Comparison of ENCODE assay signal across 8 cellular contexts in genomic region chr17:48618366-48618896, GRCh38. TPM values are rescaled to one million over a fixed set of nuclear protein-coding genes. Genes with fewer than 3 reads are reported as not detected.
DNase-seq lines count a peak whose midpoint lies in the region; ATAC-seq, FAIRE-seq and TF ChIP-seq lines count a peak whose summit lies in the region.

No MANE protein-coding gene starts in this region.

- in situ Hi-C loops in ACHN (cut with HindIII; ENCODE audit: low pct_ligation_motif_present, low pct_unique_long_range_greater_than_20kb, low sequenced_read_pairs) = no loop called here
- in situ Hi-C loops in HepG2 (cut with HindIII; ENCODE audit: extremely low pct_ligation_motif_present, low pct_unique_long_range_greater_than_20kb) = no loop called here

- CTCF ChIA-PET in activated CD4-positive, alpha-beta T cell treated with anti-CD3 and anti-CD28 coated beads, Interleukin-2, amount 10 ng/mL, durations not matched to agents 7 days and 5 days (lab: Charles Lee) = interaction anchor here (0.5 to 3.0 kb wide), 23 partner anchors 9 to 593 kb away, joined by 3 to 11 read pairs (median 3); partner anchors contain the start of gene HOXB5
- CTCF ChIA-PET in HepG2 (lab: Yijun Ruan, JAX; ENCODE audit: low intra/inter-chr PET ratio, low total read pairs) = interaction anchor here (1.0 to 2.0 kb wide), 8 partner anchors 243 to 593 kb away, joined by 3 to 24 read pairs (median 4); no protein-coding TSS in a partner anchor

- TF ChIP-seq CTCF in choroid plexus epithelial cell (conservative IDR thresholded peaks at IDR 0.05; ENCODE audit: low read depth, low read length) (peak; percentile 93), HepG2 (CRISPR knock-in tag; IDR thresholded peaks at IDR 0.05) (peak; percentile 94)

- POLR2A ChIA-PET in activated CD4-positive, alpha-beta T cell treated with anti-CD3 and anti-CD28 coated beads, Interleukin-2, amount 10 ng/mL, durations not matched to agents 7 days and 5 days (lab: Charles Lee) = no interaction called here
- POLR2A ChIA-PET in HepG2 (lab: Yijun Ruan, JAX) = no interaction called here

- H3K9me3 ChIP-seq in HepG2 (ENCODE audit: low read length) = no peaks in the 10 kb centered on the region

- peak; percentile 86 for ATAC-seq in HepG2
- no peak for ATAC-seq in HG03159 (IDR thresholded peaks at IDR 0.05; ENCODE audit: unreplicated experiment)

- TF ChIP-seq POLR2A in HepG2 (IDR thresholded peaks at IDR 0.05; ENCODE audit: insufficient read depth in 1 of 2, low read depth in 2 of 2, low read length in 2 of 2) = no peak

- H3K4me1 Mint-ChIP-seq in activated CD4-positive, alpha-beta T cell treated with anti-CD3 and anti-CD28 coated beads, Interleukin-2, amount 10 ng/mL, durations not matched to agents 7 days and 5 days = peaks cover 31% of the 10 kb centered on the region

- H3K4me1 ChIP-seq in HepG2 (ENCODE audit: insufficient read depth, low read length) = no peaks in the 10 kb centered on the region

- TF ChIP-seq EP300 in HepG2 (IDR thresholded peaks at IDR 0.05; ENCODE audit: low read depth in 2 of 2, low read length in 2 of 2) = no peak
- TF ChIP-seq EP300 in HepG2 (CRISPR knock-in tag; IDR thresholded peaks at IDR 0.05; ENCODE audit: borderline replicate concordance) = no peak

- no peak overlapping the region for H3K27ac ChIP-seq in HepG2 (ENCODE audit: extremely low read length, insufficient read depth, low read length)

- H3K4me3 ChIP-seq in choroid plexus epithelial cell (ENCODE audit: low read depth, low read length) = no peak overlapping the region
- H3K4me3 ChIP-seq in HepG2 (replicated peaks in 1 of 3; ENCODE audit: insufficient read depth in 1 of 3, low read depth in 2 of 3, low read length in 3 of 3) = no peak overlapping the region

- H3K36me3 ChIP-seq in HepG2 (replicated peaks in 1 of 2; ENCODE audit: control insufficient read depth in 1 of 2, insufficient read depth in 2 of 2, low read length in 2 of 2) = no peaks in the 10 kb centered on the region

- H3K79me2 ChIP-seq in HepG2 (ENCODE audit: insufficient read depth, low read length) = no peaks in the 10 kb centered on the region

- no peaks in the 10 kb centered on the region for H3K36me3 Mint-ChIP-seq in activated CD4-positive, alpha-beta T cell treated with anti-CD3 and anti-CD28 coated beads, Interleukin-2, amount 10 ng/mL, durations not matched to agents 7 days and 5 days (ENCODE audit: low read depth)

- no peak overlapping the region for H3K4me2 ChIP-seq in HepG2 (ENCODE audit: low read depth, low read length)

- H3K27ac Mint-ChIP-seq in activated CD4-positive, alpha-beta T cell treated with anti-CD3 and anti-CD28 coated beads, Interleukin-2, amount 10 ng/mL, durations not matched to agents 7 days and 5 days = peak overlapping the region; percentile 36

- H4K20me1 ChIP-seq in HepG2 (ENCODE audit: insufficient read depth, low read length) = peaks cover 8% of the 10 kb centered on the region; the same call in 1 of the 2 replicates

- TF ChIP-seq RAD21 in HepG2 (CRISPR knock-in tag; IDR thresholded peaks at IDR 0.05) = peak; percentile 97

- DNase-seq in ACHN = peak; percentile 91
- peak; percentile 91 for DNase-seq in GM19240 (ENCODE audit: insufficient read length, low spot score)
- DNase-seq in NCI-H526 treated with DMSO at 0.1 percent for 48 hours (lab: John Stamatoyannopoulos, UW) = peak; percentile 77
- peak; percentile 79 for DNase-seq in activated CD4-positive, alpha-beta T cell treated with anti-CD3 and anti-CD28 coated beads, Interleukin-2, amount 10 ng/mL, durations not matched to agents 7 days and 5 days
- DNase-seq in choroid plexus epithelial cell (ENCODE audit: low read depth) = peak; percentile 84
- DNase-seq in HepG2 (ENCODE audit: low spot score) = peak; percentile 67
- DNase-seq in stimulated activated CD4-positive, alpha-beta T cell treated with anti-CD3 and anti-CD28 coated beads, Interleukin-2, amount 100 ng/mL, for 48 hours = peak; percentile 89 to 90

- peaks cover 92% of the 10 kb centered on the region for H3K27me3 Mint-ChIP-seq in activated CD4-positive, alpha-beta T cell treated with anti-CD3 and anti-CD28 coated beads, Interleukin-2, amount 10 ng/mL, durations not matched to agents 7 days and 5 days

- H3K9me3 Mint-ChIP-seq in activated CD4-positive, alpha-beta T cell treated with anti-CD3 and anti-CD28 coated beads, Interleukin-2, amount 10 ng/mL, durations not matched to agents 7 days and 5 days = no peaks in the 10 kb centered on the region

- FAIRE-seq in HepG2 (lab: Jason Lieb, UNC) = peak; percentile 75

- no peak overlapping the region for H2AFZ ChIP-seq in HepG2 (ENCODE audit: low read length)

- intact Hi-C loops in HepG2 (cut with micrococcal nuclease; ENCODE audit: unreplicated experiment) = loop anchor here (1.0 to 5.0 kb wide), 4 partner anchors 282 to 591 kb away; no protein-coding TSS in a partner anchor

- no TSS peak for BruUV-seq in HepG2 (replicated peaks; lab: Mats Ljungman, UMichigan)

- WGBS in HepG2 (ENCODE audit: low lambda C conversion rate) = 3% methylated on average over 20 of the region's 20 CpGs

- H3K9ac ChIP-seq in HepG2 (ENCODE audit: insufficient read depth, low read depth, low read length) = no peak overlapping the region

- H3K4me3 Mint-ChIP-seq in activated CD4-positive, alpha-beta T cell treated with anti-CD3 and anti-CD28 coated beads, Interleukin-2, amount 10 ng/mL, durations not matched to agents 7 days and 5 days = peak overlapping the region; percentile 30

- H3K27me3 ChIP-seq in HepG2 (ENCODE audit: control insufficient read depth in 1 of 2, insufficient read depth in 2 of 2, low read length in 2 of 2) = peaks cover 48 to 98% of the 10 kb centered on the region in 2 experiments

RNA-seq across cellular contexts. Expression of gene HOXB8, which starts 3.3 kb away (rescaled TPM):
- not detected for total RNA-seq in activated CD4-positive, alpha-beta T cell treated with anti-CD3 and anti-CD28 coated beads, Interleukin-2, amount 10 ng/mL, durations not matched to agents 7 days and 5 days
- total RNA-seq in HepG2 (2016; rRNA removed; fragmentation: Illumina TruSeq; extraction: Trizol) = not detected in 2 replicates
- total RNA-seq in HepG2 (2016; cell fraction: cytosol; rRNA removed; fragmentation: Illumina TruSeq; extraction: Trizol; ENCODE audit: low read depth) = not detected in 2 replicates
- not detected in 2 replicates for total RNA-seq in HepG2 (2016; cell fraction: insoluble cytoplasmic fraction; rRNA removed; fragmentation: Illumina TruSeq; extraction: Trizol)
- not detected in 2 replicates for total RNA-seq in HepG2 (2016; cell fraction: membrane; rRNA removed; fragmentation: Illumina TruSeq; extraction: Trizol)
- total RNA-seq in HepG2 (2016; cell fraction: nucleus; rRNA removed; fragmentation: Illumina TruSeq; extraction: Trizol) = not detected in 2 replicates
- not detected in 2 replicates for polyA plus RNA-seq in HepG2 (2011; rRNA removed)
- polyA plus RNA-seq in HepG2 (2011; cell fraction: cytosol; rRNA removed) = not detected in 2 replicates
- not detected in 2 replicates for polyA plus RNA-seq in HepG2 (2011; cell fraction: nucleus; rRNA removed)
- polyA plus RNA-seq in HepG2 (2012) = not detected in 2 replicates
- not detected in 2 replicates for polyA plus RNA-seq in HepG2 (2016; cell fraction: cytosol; fragmentation: Illumina TruSeq; extraction: Trizol; ENCODE audit: low read depth)
- polyA plus RNA-seq in HepG2 (2016; cell fraction: insoluble cytoplasmic fraction; fragmentation: Illumina TruSeq; extraction: Trizol; ENCODE audit: low read depth) = not detected in 2 replicates
- polyA plus RNA-seq in HepG2 (2016; cell fraction: membrane; fragmentation: Illumina TruSeq; extraction: Trizol; ENCODE audit: low read depth) = not detected in 2 replicates
- polyA plus RNA-seq in HepG2 (2016; cell fraction: nucleus; fragmentation: Illumina TruSeq; extraction: Trizol; ENCODE audit: insufficient read depth, low read depth) = not detected in 2 replicates
- polyA minus RNA-seq in HepG2 (2011; rRNA and poly(A)+ RNA removed; ENCODE audit: low replicate concordance) = 0.19 TPM in 1 of 2 replicates, not detected in the other
- not detected in 2 replicates for polyA minus RNA-seq in HepG2 (2011; cell fraction: cytosol; rRNA and poly(A)+ RNA removed)
- polyA minus RNA-seq in HepG2 (2011; cell fraction: nucleus; rRNA and poly(A)+ RNA removed) = not detected in 2 replicates

RNA-seq across cellular contexts. Expression of gene HOXB7, which starts 7.6 kb away (rescaled TPM):
- under 1 TPM; 0.25 to 0.30 TPM for total RNA-seq in activated CD4-positive, alpha-beta T cell treated with anti-CD3 and anti-CD28 coated beads, Interleukin-2, amount 10 ng/mL, durations not matched to agents 7 days and 5 days
- not detected in 2 replicates for total RNA-seq in HepG2 (2016; rRNA removed; fragmentation: Illumina TruSeq; extraction: Trizol)
- not detected in 2 replicates for total RNA-seq in HepG2 (2016; cell fraction: cytosol; rRNA removed; fragmentation: Illumina TruSeq; extraction: Trizol; ENCODE audit: low read depth)
- total RNA-seq in HepG2 (2016; cell fraction: insoluble cytoplasmic fraction; rRNA removed; fragmentation: Illumina TruSeq; extraction: Trizol) = not detected in 2 replicates
- total RNA-seq in HepG2 (2016; cell fraction: membrane; rRNA removed; fragmentation: Illumina TruSeq; extraction: Trizol) = not detected in 2 replicates
- not detected in 2 replicates for total RNA-seq in HepG2 (2016; cell fraction: nucleus; rRNA removed; fragmentation: Illumina TruSeq; extraction: Trizol)
- polyA plus RNA-seq in HepG2 (2011; rRNA removed) = 0.04 and 0.08 TPM in 2 replicates
- not detected in 2 replicates for polyA plus RNA-seq in HepG2 (2011; cell fraction: cytosol; rRNA removed)
- polyA plus RNA-seq in HepG2 (2011; cell fraction: nucleus; rRNA removed) = not detected in 2 replicates
- not detected in 2 replicates for polyA plus RNA-seq in HepG2 (2012)
- polyA plus RNA-seq in HepG2 (2016; cell fraction: cytosol; fragmentation: Illumina TruSeq; extraction: Trizol; ENCODE audit: low read depth) = not detected in 2 replicates
- not detected in 2 replicates for polyA plus RNA-seq in HepG2 (2016; cell fraction: insoluble cytoplasmic fraction; fragmentation: Illumina TruSeq; extraction: Trizol; ENCODE audit: low read depth)
- polyA plus RNA-seq in HepG2 (2016; cell fraction: membrane; fragmentation: Illumina TruSeq; extraction: Trizol; ENCODE audit: low read depth) = not detected in 2 replicates
- polyA plus RNA-seq in HepG2 (2016; cell fraction: nucleus; fragmentation: Illumina TruSeq; extraction: Trizol; ENCODE audit: insufficient read depth, low read depth) = not detected in 2 replicates
- 8.9 TPM in 1 of 2 replicates, not detected in the other for polyA minus RNA-seq in HepG2 (2011; rRNA and poly(A)+ RNA removed; ENCODE audit: low replicate concordance)
- not detected in 2 replicates for polyA minus RNA-seq in HepG2 (2011; cell fraction: cytosol; rRNA and poly(A)+ RNA removed)
- not detected in 2 replicates for polyA minus RNA-seq in HepG2 (2011; cell fraction: nucleus; rRNA and poly(A)+ RNA removed)

RNA-seq across cellular contexts. Expression of gene HOXB9, which starts 7.7 kb away (rescaled TPM):
- total RNA-seq in activated CD4-positive, alpha-beta T cell treated with anti-CD3 and anti-CD28 coated beads, Interleukin-2, amount 10 ng/mL, durations not matched to agents 7 days and 5 days = not detected
- total RNA-seq in HepG2 (2016; rRNA removed; fragmentation: Illumina TruSeq; extraction: Trizol) = not detected in 2 replicates
- total RNA-seq in HepG2 (2016; cell fraction: cytosol; rRNA removed; fragmentation: Illumina TruSeq; extraction: Trizol; ENCODE audit: low read depth) = not detected in 2 replicates
- total RNA-seq in HepG2 (2016; cell fraction: insoluble cytoplasmic fraction; rRNA removed; fragmentation: Illumina TruSeq; extraction: Trizol) = not detected in 2 replicates
- not detected in 2 replicates for total RNA-seq in HepG2 (2016; cell fraction: membrane; rRNA removed; fragmentation: Illumina TruSeq; extraction: Trizol)
- not detected in 2 replicates for total RNA-seq in HepG2 (2016; cell fraction: nucleus; rRNA removed; fragmentation: Illumina TruSeq; extraction: Trizol)
- polyA plus RNA-seq in HepG2 (2011; rRNA removed) = not detected in 2 replicates
- polyA plus RNA-seq in HepG2 (2011; cell fraction: cytosol; rRNA removed) = 0.01 TPM in 1 of 2 replicates, not detected in the other
- polyA plus RNA-seq in HepG2 (2011; cell fraction: nucleus; rRNA removed) = not detected in 2 replicates
- not detected in 2 replicates for polyA plus RNA-seq in HepG2 (2012)
- polyA plus RNA-seq in HepG2 (2016; cell fraction: cytosol; fragmentation: Illumina TruSeq; extraction: Trizol; ENCODE audit: low read depth) = not detected in 2 replicates
- polyA plus RNA-seq in HepG2 (2016; cell fraction: insoluble cytoplasmic fraction; fragmentation: Illumina TruSeq; extraction: Trizol; ENCODE audit: low read depth) = not detected in 2 replicates
- polyA plus RNA-seq in HepG2 (2016; cell fraction: membrane; fragmentation: Illumina TruSeq; extraction: Trizol; ENCODE audit: low read depth) = not detected in 2 replicates
- not detected in 2 replicates for polyA plus RNA-seq in HepG2 (2016; cell fraction: nucleus; fragmentation: Illumina TruSeq; extraction: Trizol; ENCODE audit: insufficient read depth, low read depth)
- polyA minus RNA-seq in HepG2 (2011; rRNA and poly(A)+ RNA removed; ENCODE audit: low replicate concordance) = 0.06 and 0.49 TPM in 2 replicates
- polyA minus RNA-seq in HepG2 (2011; cell fraction: cytosol; rRNA and poly(A)+ RNA removed) = not detected in 2 replicates
- not detected in 2 replicates for polyA minus RNA-seq in HepG2 (2011; cell fraction: nucleus; rRNA and poly(A)+ RNA removed)

RNA-seq across cellular contexts. Expression of gene HOXB6, which starts 13.6 kb away (rescaled TPM):
- total RNA-seq in activated CD4-positive, alpha-beta T cell treated with anti-CD3 and anti-CD28 coated beads, Interleukin-2, amount 10 ng/mL, durations not matched to agents 7 days and 5 days = not detected
- not detected in 2 replicates for total RNA-seq in HepG2 (2016; rRNA removed; fragmentation: Illumina TruSeq; extraction: Trizol)
- not detected in 2 replicates for total RNA-seq in HepG2 (2016; cell fraction: cytosol; rRNA removed; fragmentation: Illumina TruSeq; extraction: Trizol; ENCODE audit: low read depth)
- total RNA-seq in HepG2 (2016; cell fraction: insoluble cytoplasmic fraction; rRNA removed; fragmentation: Illumina TruSeq; extraction: Trizol) = not detected in 2 replicates
- total RNA-seq in HepG2 (2016; cell fraction: membrane; rRNA removed; fragmentation: Illumina TruSeq; extraction: Trizol) = not detected in 2 replicates
- not detected in 2 replicates for total RNA-seq in HepG2 (2016; cell fraction: nucleus; rRNA removed; fragmentation: Illumina TruSeq; extraction: Trizol)
- not detected in 2 replicates for polyA plus RNA-seq in HepG2 (2011; rRNA removed)
- not detected in 2 replicates for polyA plus RNA-seq in HepG2 (2011; cell fraction: cytosol; rRNA removed)
- not detected in 2 replicates for polyA plus RNA-seq in HepG2 (2011; cell fraction: nucleus; rRNA removed)
- polyA plus RNA-seq in HepG2 (2012) = not detected in 2 replicates
- not detected in 2 replicates for polyA plus RNA-seq in HepG2 (2016; cell fraction: cytosol; fragmentation: Illumina TruSeq; extraction: Trizol; ENCODE audit: low read depth)
- not detected in 2 replicates for polyA plus RNA-seq in HepG2 (2016; cell fraction: insoluble cytoplasmic fraction; fragmentation: Illumina TruSeq; extraction: Trizol; ENCODE audit: low read depth)
- not detected in 2 replicates for polyA plus RNA-seq in HepG2 (2016; cell fraction: membrane; fragmentation: Illumina TruSeq; extraction: Trizol; ENCODE audit: low read depth)
- polyA plus RNA-seq in HepG2 (2016; cell fraction: nucleus; fragmentation: Illumina TruSeq; extraction: Trizol; ENCODE audit: insufficient read depth, low read depth) = not detected in 2 replicates
- 3.5 TPM in 1 of 2 replicates, not detected in the other for polyA minus RNA-seq in HepG2 (2011; rRNA and poly(A)+ RNA removed; ENCODE audit: low replicate concordance)
- not detected in 2 replicates for polyA minus RNA-seq in HepG2 (2011; cell fraction: cytosol; rRNA and poly(A)+ RNA removed)
- polyA minus RNA-seq in HepG2 (2011; cell fraction: nucleus; rRNA and poly(A)+ RNA removed) = not detected in 2 replicates

RNA-seq across cellular contexts. Expression of gene HOXB5, which starts 24.9 kb away (rescaled TPM):
- not detected for total RNA-seq in activated CD4-positive, alpha-beta T cell treated with anti-CD3 and anti-CD28 coated beads, Interleukin-2, amount 10 ng/mL, durations not matched to agents 7 days and 5 days
- total RNA-seq in HepG2 (2016; rRNA removed; fragmentation: Illumina TruSeq; extraction: Trizol) = not detected in 2 replicates
- not detected in 2 replicates for total RNA-seq in HepG2 (2016; cell fraction: cytosol; rRNA removed; fragmentation: Illumina TruSeq; extraction: Trizol; ENCODE audit: low read depth)
- not detected in 2 replicates for total RNA-seq in HepG2 (2016; cell fraction: insoluble cytoplasmic fraction; rRNA removed; fragmentation: Illumina TruSeq; extraction: Trizol)
- not detected in 2 replicates for total RNA-seq in HepG2 (2016; cell fraction: membrane; rRNA removed; fragmentation: Illumina TruSeq; extraction: Trizol)
- not detected in 2 replicates for total RNA-seq in HepG2 (2016; cell fraction: nucleus; rRNA removed; fragmentation: Illumina TruSeq; extraction: Trizol)
- polyA plus RNA-seq in HepG2 (2011; rRNA removed) = not detected in 2 replicates
- polyA plus RNA-seq in HepG2 (2011; cell fraction: cytosol; rRNA removed) = not detected in 2 replicates
- polyA plus RNA-seq in HepG2 (2011; cell fraction: nucleus; rRNA removed) = not detected in 2 replicates
- not detected in 2 replicates for polyA plus RNA-seq in HepG2 (2012)
- not detected in 2 replicates for polyA plus RNA-seq in HepG2 (2016; cell fraction: cytosol; fragmentation: Illumina TruSeq; extraction: Trizol; ENCODE audit: low read depth)
- polyA plus RNA-seq in HepG2 (2016; cell fraction: insoluble cytoplasmic fraction; fragmentation: Illumina TruSeq; extraction: Trizol; ENCODE audit: low read depth) = not detected in 2 replicates
- not detected in 2 replicates for polyA plus RNA-seq in HepG2 (2016; cell fraction: membrane; fragmentation: Illumina TruSeq; extraction: Trizol; ENCODE audit: low read depth)
- not detected in 2 replicates for polyA plus RNA-seq in HepG2 (2016; cell fraction: nucleus; fragmentation: Illumina TruSeq; extraction: Trizol; ENCODE audit: insufficient read depth, low read depth)
- polyA minus RNA-seq in HepG2 (2011; rRNA and poly(A)+ RNA removed; ENCODE audit: low replicate concordance) = 0.49 TPM in 1 of 2 replicates, not detected in the other
- not detected in 2 replicates for polyA minus RNA-seq in HepG2 (2011; cell fraction: cytosol; rRNA and poly(A)+ RNA removed)
- polyA minus RNA-seq in HepG2 (2011; cell fraction: nucleus; rRNA and poly(A)+ RNA removed) = not detected in 2 replicates
